In the genomic region with DNA sequence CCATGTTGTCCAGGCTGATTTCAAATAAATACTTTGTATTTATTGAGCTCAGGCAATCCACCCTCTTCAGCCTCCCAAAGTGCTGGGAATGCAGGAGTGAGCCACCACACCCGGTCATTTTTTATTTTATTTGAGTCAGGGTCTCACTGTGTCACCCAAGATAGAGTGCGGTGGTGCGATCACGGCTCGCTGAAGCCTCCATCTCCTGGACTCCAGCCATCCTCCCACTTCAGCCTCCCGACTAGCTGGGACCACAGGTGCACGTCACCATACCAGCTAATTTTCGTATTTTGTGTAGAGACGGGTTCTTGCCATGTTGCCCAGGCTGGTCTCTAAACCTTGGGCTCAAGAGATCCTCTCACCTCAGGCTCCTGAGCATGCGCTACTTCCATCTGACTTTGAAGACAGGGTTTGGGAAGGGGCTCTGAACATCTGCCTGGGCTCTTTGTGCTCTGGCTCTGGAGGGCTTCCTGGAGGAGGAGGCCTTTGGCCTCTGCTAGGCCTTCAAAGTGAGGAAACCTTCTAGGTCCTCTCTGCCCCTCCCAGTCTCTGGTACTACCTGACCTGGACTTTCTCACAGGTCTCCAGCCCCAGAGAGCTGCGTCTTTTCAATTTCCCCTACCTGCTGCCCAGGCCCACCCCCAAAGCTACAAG, we compare ENCODE assay signal across 11 cellular contexts. TPM values are rescaled to one million over a fixed set of nuclear protein-coding genes. Genes with fewer than 3 reads are reported as not detected.
A peak's percentile ranks its signal among the peaks of the same experiment; 100 is the strongest.
DNase-seq lines count a peak whose midpoint lies in the region; ATAC-seq, FAIRE-seq and TF ChIP-seq lines count a peak whose summit lies in the region.
"Had no signal": no experiment of that assay in that cellular context is flagged by ENCODE, and none has a peak within 500 bp of the region (broad histone marks: within the 10 kb centered on the region; RNA-seq: fewer than 3 reads in every experiment).

No MANE protein-coding gene starts in this region.

- ATAC-seq in K562 (no peak), memory B cell (ENCODE audit: low read depth) (no peak), thoracic aorta (ENCODE audit: insufficient number of reproducible peaks, low FRiP score, low read depth) (no peak), HG03571 (IDR thresholded peaks at IDR 0.05; ENCODE audit: unreplicated experiment) (no peak), GM18907 (IDR thresholded peaks at IDR 0.05; ENCODE audit: unreplicated experiment) (no peak)

- H2AFZ ChIP-seq in K562 (ENCODE audit: low read depth, low read length) = peak overlapping the region; percentile 88

- WGBS in K562 (ENCODE audit: insufficient coverage, low coverage, missing lambda C conversion rate) = 88% methylated on average over 11 of the region's 11 CpGs

- no peaks in the 10 kb centered on the region for H3K27me3 ChIP-seq in breast epithelium
- H3K27me3 ChIP-seq in K562 (ENCODE audit: control insufficient read depth in 2 of 2, insufficient read depth in 2 of 2, low read length in 2 of 2) = no peaks in the 10 kb centered on the region
- no peaks in the 10 kb centered on the region for H3K27me3 ChIP-seq in thoracic aorta (replicated peaks; ENCODE audit: insufficient read depth)

- BruUV-seq in MCF 10A (replicated peaks; lab: Mats Ljungman, UMichigan) (no TSS peak), K562 (replicated peaks; lab: Mats Ljungman, UMichigan) (no TSS peak)

- H3K4me2 ChIP-seq in K562 (ENCODE audit: insufficient read depth, low read length) = peak overlapping the region; percentile 76

- POLR2A ChIA-PET in MCF 10A (lab: Yijun Ruan, JAX) (no interaction called here), K562 (lab: Yijun Ruan, JAX) (no interaction called here)

- TF ChIP-seq RAD21 in K562 (CRISPR knock-in tag; conservative IDR thresholded peaks at IDR 0.05 in 1 of 2, IDR thresholded peaks at IDR 0.05 in 1 of 2) = no peak

- no peaks in the 10 kb centered on the region for H3K36me3 ChIP-seq in breast epithelium
- no peaks in the 10 kb centered on the region for H3K36me3 ChIP-seq in K562 (ENCODE audit: control insufficient read depth, insufficient read depth, low read length)
- peaks cover 8% of the 10 kb centered on the region for H3K36me3 ChIP-seq in thoracic aorta

- intact Hi-C loops in breast epithelium (cut with DNase I; ENCODE audit: low total_unique reads) (no loop called here), MCF 10A (cut with micrococcal nuclease) (no loop called here), K562 (cut with micrococcal nuclease) (no loop called here)

- peak overlapping the region in 1 of 3 donors; percentile 64 for H3K4me3 ChIP-seq in breast epithelium
- peak overlapping the region; percentile 45 for H3K4me3 ChIP-seq in K562
- peak overlapping the region; percentile 83 for H3K4me3 ChIP-seq in thoracic aorta

- CTCF ChIA-PET in MCF 10A (lab: Yijun Ruan, JAX) (interaction anchor here (0.7 to 0.9 kb wide), 5 partner anchors 32 to 220 kb away, joined by 3 to 6 read pairs (median 4); partner anchors contain the start of gene CLCNKB), K562 (lab: Yijun Ruan, JAX; ENCODE audit: low intra/inter-chr PET ratio) (interaction anchor here (6.1 kb wide), 1 partner anchor 43 kb away, joined by 53 read pairs; no protein-coding TSS in a partner anchor)

- H3K4me3 Mint-ChIP-seq in MCF 10A (ENCODE audit: unreplicated experiment) (no peak overlapping the region), memory B cell (peak overlapping the region; percentile 62)
- H3K4me3 Mint-ChIP-seq: activated CD4-positive, alpha-beta memory T cell treated with anti-CD3 and anti-CD28 coated beads, Interleukin-2, amount 10 ng/mL, durations not matched to agents 7 days and 5 days had no signal

- TF ChIP-seq CTCF in breast epithelium (IDR thresholded peaks at IDR 0.05) = no peak
- no peak for TF ChIP-seq CTCF in MCF 10A (IDR thresholded peaks at IDR 0.05; ENCODE audit: unreplicated experiment)
- no peak for TF ChIP-seq CTCF in K562 (IDR thresholded peaks at IDR 0.05 in 2 of 3, conservative IDR thresholded peaks at IDR 0.05 in 1 of 3; ENCODE audit: insufficient read depth in 2 of 3, low read depth in 1 of 3, low read length in 3 of 3)
- TF ChIP-seq CTCF in thoracic aorta (IDR thresholded peaks at IDR 0.05) = no peak

- H3K27ac Mint-ChIP-seq in MCF 10A (ENCODE audit: low read depth, unreplicated experiment) (no peak overlapping the region), memory B cell (no peak overlapping the region)
- H3K27ac Mint-ChIP-seq: activated CD4-positive, alpha-beta memory T cell treated with anti-CD3 and anti-CD28 coated beads, Interleukin-2, amount 10 ng/mL, durations not matched to agents 7 days and 5 days had no signal

- H3K9me3 ChIP-seq in breast epithelium (no peaks in the 10 kb centered on the region), K562 (replicated peaks; ENCODE audit: control insufficient read depth, insufficient read depth, low read depth, low read length) (no peaks in the 10 kb centered on the region), thoracic aorta (no peaks in the 10 kb centered on the region)

- no peaks in the 10 kb centered on the region for H3K27me3 Mint-ChIP-seq in MCF 10A (ENCODE audit: insufficient read depth, unreplicated experiment)
- peaks cover 2% of the 10 kb centered on the region for H3K27me3 Mint-ChIP-seq in memory B cell

- H4K20me1 ChIP-seq in K562 (replicated peaks; ENCODE audit: control insufficient read depth, insufficient read depth, low read length) = no peaks in the 10 kb centered on the region

- TF ChIP-seq EP300 in K562 (IDR thresholded peaks at IDR 0.05; ENCODE audit: low read length) = no peak

- H3K27ac ChIP-seq in breast epithelium (peak overlapping the region; percentile 73 to 87), K562 (ENCODE audit: extremely low read depth, low read depth, low read length) (peak overlapping the region; percentile 79), thoracic aorta (peak overlapping the region; percentile 97 to 100)
- H3K27ac ChIP-seq: epithelial cell of prostate had no signal

- no peaks in the 10 kb centered on the region for H3K9me1 ChIP-seq in K562 (ENCODE audit: control insufficient read depth, insufficient read depth, low read length)

- H3K36me3 Mint-ChIP-seq in MCF 10A (ENCODE audit: insufficient read depth, unreplicated experiment) (no peaks in the 10 kb centered on the region), memory B cell (no peaks in the 10 kb centered on the region)

- no peaks in the 10 kb centered on the region for H3K9me3 Mint-ChIP-seq in MCF 10A (ENCODE audit: unreplicated experiment)
- H3K9me3 Mint-ChIP-seq in memory B cell = no peaks in the 10 kb centered on the region
- H3K9me3 Mint-ChIP-seq: activated CD4-positive, alpha-beta memory T cell treated with anti-CD3 and anti-CD28 coated beads, Interleukin-2, amount 10 ng/mL, durations not matched to agents 7 days and 5 days had no signal

- H3K4me1 ChIP-seq in breast epithelium (peaks cover 0 to 3% of the 10 kb centered on the region in 2 donors), K562 (replicated peaks in 1 of 2; ENCODE audit: control insufficient read depth in 2 of 2, insufficient read depth in 2 of 2, low read length in 2 of 2) (peaks cover 40 to 54% of the 10 kb centered on the region in 2 experiments), thoracic aorta (ENCODE audit: control insufficient read depth in 1 of 2, low read depth in 2 of 2) (peaks cover 32 to 47% of the 10 kb centered on the region in 2 donors)

- TF ChIP-seq POLR2A in breast epithelium (IDR thresholded peaks at IDR 0.05) (no peak), K562 (conservative IDR thresholded peaks at IDR 0.05) (no peak)

- DNase-seq in breast epithelium (ENCODE audit: low spot score in 2 of 2) (no peak), MCF 10A (ENCODE audit: unreplicated experiment) (no peak), K562 (ENCODE audit: extremely low read depth in 1 of 4, low spot score in 3 of 4) (no peak), memory B cell (ENCODE audit: low spot score in 2 of 2) (no peak), thoracic aorta (ENCODE audit: low spot score) (no peak), T-helper 9 cell (no peak)

- H3K4me1 Mint-ChIP-seq in MCF 10A (ENCODE audit: insufficient read depth, unreplicated experiment) = peaks cover 26% of the 10 kb centered on the region
- H3K4me1 Mint-ChIP-seq in memory B cell = peaks cover 9% of the 10 kb centered on the region

- H3K79me2 ChIP-seq in K562 (ENCODE audit: control insufficient read depth, insufficient read depth, low read length) = no peaks in the 10 kb centered on the region

- peak overlapping the region; percentile 66 to 90 for H3K9ac ChIP-seq in K562 (ENCODE audit: insufficient read depth in 1 of 2, low read depth in 2 of 2, low read length in 2 of 2)

- in situ Hi-C loops in K562 (cut with MboI) = loop anchor here (5.0 to 10.0 kb wide), 2 partner anchors 53 to 180 kb away; no protein-coding TSS in a partner anchor

- no peak for FAIRE-seq in K562 (lab: Jason Lieb, UNC)

RNA-seq across cellular contexts. Expression of gene HSPB7, which starts 5.8 kb away (rescaled TPM):
- total RNA-seq in breast epithelium (100 to 1,000 TPM in 1 of 3 donors, 10 to 100 TPM in 1, 1 to 10 TPM in 1; 8.8 to 183 (median 19.0) TPM), MCF 10A (2022) (not detected in 2 replicates), K562 (2014; rRNA removed) (0.05 TPM in 1 of 2 replicates, not detected in the other), K562 (2014; rRNA removed; fragmentation: Illumina TruSeq; extraction: Trizol) (not detected in 2 replicates), K562 (2015; rRNA removed; fragmentation: Illumina TruSeq; extraction: Trizol) (not detected in 2 replicates), K562 (2021) (0.09 TPM in 1 of 2 replicates, not detected in the other), thoracic aorta (100 to 1,000 TPM; 223 to 430 TPM)
- 0.44 TPM in 1 of 2 replicates, not detected in the other for total RNA-seq in K562 (2011; cell fraction: chromatin; rRNA removed; ENCODE audit: low replicate concordance)
- total RNA-seq in K562 (2011; cell fraction: nucleolus; rRNA removed) = not detected in 2 replicates
- 0.31 TPM in 1 of 2 replicates, not detected in the other for total RNA-seq in K562 (2011; cell fraction: nucleoplasm; rRNA removed)
- polyA plus RNA-seq in K562 (2011; rRNA removed) (0.07 and 0.08 TPM in 2 replicates), K562 (2014; fragmentation: Illumina TruSeq; extraction: Trizol) (0.19 TPM in 1 of 2 replicates, not detected in the other), K562 (2014; fragmentation: Nextera tagmentation; extraction: Ambion mirVana) (not detected), K562 (2014; rRNA removed) (not detected in 2 replicates)
- 0.03 and 0.04 TPM in 2 replicates for polyA plus RNA-seq in K562 (2011; cell fraction: cytosol; rRNA removed)
- polyA plus RNA-seq in K562 (2011; cell fraction: nucleus; rRNA removed) = 0.07 and 0.08 TPM in 2 replicates
- polyA plus RNA-seq in K562 (2012) = 0.16 and 0.17 TPM in 2 replicates
- not detected in 2 replicates for polyA minus RNA-seq in K562 (2011; rRNA and poly(A)+ RNA removed)
- polyA minus RNA-seq in K562 (2011; cell fraction: cytosol; rRNA and poly(A)+ RNA removed) = not detected in 2 replicates
- not detected in 2 replicates for polyA minus RNA-seq in K562 (2011; cell fraction: nucleus; rRNA and poly(A)+ RNA removed)
- total RNA-seq: activated CD4-positive, alpha-beta memory T cell treated with anti-CD3 and anti-CD28 coated beads, Interleukin-2, amount 10 ng/mL, durations not matched to agents 7 days and 5 days; H4 had no signal

RNA-seq across cellular contexts. Expression of gene SRARP, which starts 8.0 kb away (rescaled TPM):
- total RNA-seq in breast epithelium (1 to 10 TPM in 2 of 3 donors, not detected in 1; 1.3 to 2.9 TPM), MCF 10A (2022) (not detected in 2 replicates), K562 (2014; rRNA removed) (not detected in 2 replicates), K562 (2014; rRNA removed; fragmentation: Illumina TruSeq; extraction: Trizol) (not detected in 2 replicates), K562 (2015; rRNA removed; fragmentation: Illumina TruSeq; extraction: Trizol) (not detected in 2 replicates), K562 (2021) (not detected in 2 replicates), thoracic aorta (not detected)
- not detected in 2 replicates for total RNA-seq in K562 (2011; cell fraction: chromatin; rRNA removed; ENCODE audit: low replicate concordance)
- not detected in 2 replicates for total RNA-seq in K562 (2011; cell fraction: nucleolus; rRNA removed)
- total RNA-seq in K562 (2011; cell fraction: nucleoplasm; rRNA removed) = not detected in 2 replicates
- polyA plus RNA-seq in K562 (2011; rRNA removed) (not detected in 2 replicates), K562 (2014; fragmentation: Illumina TruSeq; extraction: Trizol) (not detected in 2 replicates), K562 (2014; fragmentation: Nextera tagmentation; extraction: Ambion mirVana) (not detected), K562 (2014; rRNA removed) (not detected in 2 replicates)
- not detected in 2 replicates for polyA plus RNA-seq in K562 (2011; cell fraction: cytosol; rRNA removed)
- not detected in 2 replicates for polyA plus RNA-seq in K562 (2011; cell fraction: nucleus; rRNA removed)
- not detected in 2 replicates for polyA plus RNA-seq in K562 (2012)
- not detected in 2 replicates for polyA minus RNA-seq in K562 (2011; rRNA and poly(A)+ RNA removed)
- not detected in 2 replicates for polyA minus RNA-seq in K562 (2011; cell fraction: cytosol; rRNA and poly(A)+ RNA removed)
- not detected in 2 replicates for polyA minus RNA-seq in K562 (2011; cell fraction: nucleus; rRNA and poly(A)+ RNA removed)
- total RNA-seq: activated CD4-positive, alpha-beta memory T cell treated with anti-CD3 and anti-CD28 coated beads, Interleukin-2, amount 10 ng/mL, durations not matched to agents 7 days and 5 days; H4 had no signal

RNA-seq across cellular contexts. Expression of gene CLCNKA, which starts 9.8 kb away (rescaled TPM):
- total RNA-seq in breast epithelium (1 to 10 TPM in 1 of 3 donors, under 1 TPM in 2; 0.33 to 1.1 (median 0.73) TPM), MCF 10A (2022) (not detected in 2 replicates), K562 (2014; rRNA removed) (0.18 TPM in 1 of 2 replicates, not detected in the other), K562 (2014; rRNA removed; fragmentation: Illumina TruSeq; extraction: Trizol) (not detected in 2 replicates), K562 (2015; rRNA removed; fragmentation: Illumina TruSeq; extraction: Trizol) (not detected in 2 replicates), K562 (2021) (0.07 and 0.18 TPM in 2 replicates), thoracic aorta (1 to 10 TPM in 1 of 2 donors, not detected in 1; 4.7 TPM)
- total RNA-seq in K562 (2011; cell fraction: chromatin; rRNA removed; ENCODE audit: low replicate concordance) = 0.55 and 2.4 TPM in 2 replicates
- 0.92 and 2.0 TPM in 2 replicates for total RNA-seq in K562 (2011; cell fraction: nucleolus; rRNA removed)
- 0.76 and 2.0 TPM in 2 replicates for total RNA-seq in K562 (2011; cell fraction: nucleoplasm; rRNA removed)
- polyA plus RNA-seq in K562 (2011; rRNA removed) (0.10 and 0.45 TPM in 2 replicates), K562 (2014; fragmentation: Illumina TruSeq; extraction: Trizol) (0.10 TPM in 1 of 2 replicates, not detected in the other), K562 (2014; fragmentation: Nextera tagmentation; extraction: Ambion mirVana) (under 1 TPM in 1 of 2 experiments, not detected in 1; 0.03 TPM), K562 (2014; rRNA removed) (0.37 TPM in 1 of 2 replicates, not detected in the other)
- 0.24 and 1.1 TPM in 2 replicates for polyA plus RNA-seq in K562 (2011; cell fraction: cytosol; rRNA removed)
- 4.6 and 6.0 TPM in 2 replicates for polyA plus RNA-seq in K562 (2011; cell fraction: nucleus; rRNA removed)
- 0.14 and 0.35 TPM in 2 replicates for polyA plus RNA-seq in K562 (2012)
- 0.07 TPM in 1 of 2 replicates, not detected in the other for polyA minus RNA-seq in K562 (2011; rRNA and poly(A)+ RNA removed)
- not detected in 2 replicates for polyA minus RNA-seq in K562 (2011; cell fraction: cytosol; rRNA and poly(A)+ RNA removed)
- polyA minus RNA-seq in K562 (2011; cell fraction: nucleus; rRNA and poly(A)+ RNA removed) = 0.56 and 0.94 TPM in 2 replicates
- total RNA-seq: H4 had no signal

RNA-seq across cellular contexts. Expression of gene CLCNKB, which starts 31.5 kb away (rescaled TPM):
- under 1 TPM; 0.32 to 0.88 (median 0.33) TPM for total RNA-seq in breast epithelium
- not detected in 2 replicates for total RNA-seq in MCF 10A (2022)
- 1.2 and 5.1 TPM in 2 replicates for total RNA-seq in K562 (2011; cell fraction: chromatin; rRNA removed; ENCODE audit: low replicate concordance)
- 3.3 and 5.3 TPM in 2 replicates for total RNA-seq in K562 (2011; cell fraction: nucleolus; rRNA removed)
- total RNA-seq in K562 (2011; cell fraction: nucleoplasm; rRNA removed) = 1.8 and 2.3 TPM in 2 replicates
- 0.64 and 1.6 TPM in 2 replicates for total RNA-seq in K562 (2014; rRNA removed)
- 0.32 and 0.40 TPM in 2 replicates for total RNA-seq in K562 (2014; rRNA removed; fragmentation: Illumina TruSeq; extraction: Trizol)
- total RNA-seq in K562 (2015; rRNA removed; fragmentation: Illumina TruSeq; extraction: Trizol) = 0.19 and 0.29 TPM in 2 replicates
- total RNA-seq in K562 (2021) = 1.1 TPM in 2 replicates
- 1.4 and 4.0 TPM in 2 replicates for polyA plus RNA-seq in K562 (2011; rRNA removed)
- polyA plus RNA-seq in K562 (2011; cell fraction: cytosol; rRNA removed) = 3.6 and 5.5 TPM in 2 replicates
- polyA plus RNA-seq in K562 (2011; cell fraction: nucleus; rRNA removed) = 22.9 and 26.0 TPM in 2 replicates
- 0.48 and 1.8 TPM in 2 replicates for polyA plus RNA-seq in K562 (2012)
- polyA plus RNA-seq in K562 (2014; fragmentation: Illumina TruSeq; extraction: Trizol) = 0.97 and 1.1 TPM in 2 replicates
- under 1 TPM; 0.08 to 0.49 TPM for polyA plus RNA-seq in K562 (2014; fragmentation: Nextera tagmentation; extraction: Ambion mirVana)
- polyA plus RNA-seq in K562 (2014; rRNA removed) = 1.2 and 1.7 TPM in 2 replicates
- 0.99 and 1.2 TPM in 2 replicates for polyA minus RNA-seq in K562 (2011; rRNA and poly(A)+ RNA removed)
- polyA minus RNA-seq in K562 (2011; cell fraction: cytosol; rRNA and poly(A)+ RNA removed) = 1.0 TPM in 1 of 2 replicates, not detected in the other
- polyA minus RNA-seq in K562 (2011; cell fraction: nucleus; rRNA and poly(A)+ RNA removed) = 1.5 and 2.3 TPM in 2 replicates
- not detected for total RNA-seq in thoracic aorta
- total RNA-seq: activated CD4-positive, alpha-beta memory T cell treated with anti-CD3 and anti-CD28 coated beads, Interleukin-2, amount 10 ng/mL, durations not matched to agents 7 days and 5 days; H4 had no signal

RNA-seq across cellular contexts. Expression of gene ZBTB17, which starts 36.2 kb away (rescaled TPM):
- total RNA-seq in breast epithelium = 10 to 100 TPM; 21.9 to 40.3 (median 38.5) TPM
- total RNA-seq in MCF 10A (2022) = 46.3 and 48.3 TPM in 2 replicates
- 64.2 and 253 TPM in 2 replicates for total RNA-seq in K562 (2011; cell fraction: chromatin; rRNA removed; ENCODE audit: low replicate concordance)
- 186 and 214 TPM in 2 replicates for total RNA-seq in K562 (2011; cell fraction: nucleolus; rRNA removed)
- 76.0 and 95.5 TPM in 2 replicates for total RNA-seq in K562 (2011; cell fraction: nucleoplasm; rRNA removed)
- total RNA-seq in K562 (2014; rRNA removed) = 43.3 and 54.0 TPM in 2 replicates
- total RNA-seq in K562 (2014; rRNA removed; fragmentation: Illumina TruSeq; extraction: Trizol) = 10.4 and 11.0 TPM in 2 replicates
- total RNA-seq in K562 (2015; rRNA removed; fragmentation: Illumina TruSeq; extraction: Trizol) = 29.6 and 33.2 TPM in 2 replicates
- total RNA-seq in K562 (2021) = 46.5 and 53.4 TPM in 2 replicates
- polyA plus RNA-seq in K562 (2011; rRNA removed) = 43.4 and 71.1 TPM in 2 replicates
- polyA plus RNA-seq in K562 (2011; cell fraction: cytosol; rRNA removed) = 56.0 and 83.7 TPM in 2 replicates
- 333 and 422 TPM in 2 replicates for polyA plus RNA-seq in K562 (2011; cell fraction: nucleus; rRNA removed)
- 34.3 and 57.6 TPM in 2 replicates for polyA plus RNA-seq in K562 (2012)
- polyA plus RNA-seq in K562 (2014; fragmentation: Illumina TruSeq; extraction: Trizol) = 15.1 and 31.6 TPM in 2 replicates
- 1 to 10 TPM; 1.1 to 1.7 TPM for polyA plus RNA-seq in K562 (2014; fragmentation: Nextera tagmentation; extraction: Ambion mirVana)
- polyA plus RNA-seq in K562 (2014; rRNA removed) = 50.3 and 54.1 TPM in 2 replicates
- 22.8 and 30.5 TPM in 2 replicates for polyA minus RNA-seq in K562 (2011; rRNA and poly(A)+ RNA removed)
- polyA minus RNA-seq in K562 (2011; cell fraction: cytosol; rRNA and poly(A)+ RNA removed) = 36.4 and 38.9 TPM in 2 replicates
- 70.3 and 82.3 TPM in 2 replicates for polyA minus RNA-seq in K562 (2011; cell fraction: nucleus; rRNA and poly(A)+ RNA removed)
- total RNA-seq in thoracic aorta = 10 to 100 TPM; 42.9 to 46.5 TPM
